1 cellular context compared by ENCODE assay signal in the genomic region with DNA sequence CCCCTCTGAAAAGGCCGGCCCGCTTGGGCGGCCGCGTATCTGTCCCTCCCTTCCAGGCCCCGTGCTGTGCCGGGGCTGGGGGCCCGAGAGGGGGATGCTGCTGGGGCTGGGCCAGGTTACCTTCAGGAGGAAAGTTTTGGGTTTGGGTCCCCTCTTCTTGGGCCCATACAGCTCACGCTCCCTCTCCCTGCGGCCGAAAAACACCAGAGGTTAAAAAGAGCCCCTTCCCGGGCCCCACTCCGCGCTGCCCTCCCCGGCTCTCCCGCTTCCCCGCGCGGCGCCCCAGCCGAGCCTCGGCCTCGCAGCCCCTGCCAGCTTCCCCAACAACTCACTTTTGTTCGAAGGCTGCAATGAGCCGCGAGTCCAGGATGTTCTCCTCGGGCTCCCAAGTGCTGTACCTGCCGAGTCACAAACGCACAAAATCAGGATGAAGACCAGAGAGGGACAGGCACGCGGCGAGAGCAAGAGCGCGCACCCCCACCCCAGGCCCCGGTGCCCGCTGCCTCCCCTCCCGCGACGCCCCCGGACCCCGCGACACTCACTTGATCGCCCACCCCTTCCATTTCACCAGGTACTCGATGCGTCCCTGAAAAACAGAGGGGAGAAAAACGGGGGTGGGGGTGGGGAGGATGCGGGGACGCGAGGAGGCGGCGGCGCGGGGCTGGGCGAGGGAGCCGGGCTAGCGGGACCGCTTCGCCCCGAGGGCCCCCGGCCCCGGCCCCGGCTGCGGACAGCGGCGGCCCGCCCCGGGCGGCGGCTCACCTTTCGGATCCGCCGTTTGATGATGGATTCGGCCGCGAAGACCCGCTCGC.
TF ChIP-seq lines count a peak whose summit lies in the region.

No MANE protein-coding gene starts in this region.

TF ChIP-seq in GM23338, 12 proteins besides CTCF, POLR2A, EP300 and RAD21 (continued from another document):
- TF ChIP-seq, protein P1, sequence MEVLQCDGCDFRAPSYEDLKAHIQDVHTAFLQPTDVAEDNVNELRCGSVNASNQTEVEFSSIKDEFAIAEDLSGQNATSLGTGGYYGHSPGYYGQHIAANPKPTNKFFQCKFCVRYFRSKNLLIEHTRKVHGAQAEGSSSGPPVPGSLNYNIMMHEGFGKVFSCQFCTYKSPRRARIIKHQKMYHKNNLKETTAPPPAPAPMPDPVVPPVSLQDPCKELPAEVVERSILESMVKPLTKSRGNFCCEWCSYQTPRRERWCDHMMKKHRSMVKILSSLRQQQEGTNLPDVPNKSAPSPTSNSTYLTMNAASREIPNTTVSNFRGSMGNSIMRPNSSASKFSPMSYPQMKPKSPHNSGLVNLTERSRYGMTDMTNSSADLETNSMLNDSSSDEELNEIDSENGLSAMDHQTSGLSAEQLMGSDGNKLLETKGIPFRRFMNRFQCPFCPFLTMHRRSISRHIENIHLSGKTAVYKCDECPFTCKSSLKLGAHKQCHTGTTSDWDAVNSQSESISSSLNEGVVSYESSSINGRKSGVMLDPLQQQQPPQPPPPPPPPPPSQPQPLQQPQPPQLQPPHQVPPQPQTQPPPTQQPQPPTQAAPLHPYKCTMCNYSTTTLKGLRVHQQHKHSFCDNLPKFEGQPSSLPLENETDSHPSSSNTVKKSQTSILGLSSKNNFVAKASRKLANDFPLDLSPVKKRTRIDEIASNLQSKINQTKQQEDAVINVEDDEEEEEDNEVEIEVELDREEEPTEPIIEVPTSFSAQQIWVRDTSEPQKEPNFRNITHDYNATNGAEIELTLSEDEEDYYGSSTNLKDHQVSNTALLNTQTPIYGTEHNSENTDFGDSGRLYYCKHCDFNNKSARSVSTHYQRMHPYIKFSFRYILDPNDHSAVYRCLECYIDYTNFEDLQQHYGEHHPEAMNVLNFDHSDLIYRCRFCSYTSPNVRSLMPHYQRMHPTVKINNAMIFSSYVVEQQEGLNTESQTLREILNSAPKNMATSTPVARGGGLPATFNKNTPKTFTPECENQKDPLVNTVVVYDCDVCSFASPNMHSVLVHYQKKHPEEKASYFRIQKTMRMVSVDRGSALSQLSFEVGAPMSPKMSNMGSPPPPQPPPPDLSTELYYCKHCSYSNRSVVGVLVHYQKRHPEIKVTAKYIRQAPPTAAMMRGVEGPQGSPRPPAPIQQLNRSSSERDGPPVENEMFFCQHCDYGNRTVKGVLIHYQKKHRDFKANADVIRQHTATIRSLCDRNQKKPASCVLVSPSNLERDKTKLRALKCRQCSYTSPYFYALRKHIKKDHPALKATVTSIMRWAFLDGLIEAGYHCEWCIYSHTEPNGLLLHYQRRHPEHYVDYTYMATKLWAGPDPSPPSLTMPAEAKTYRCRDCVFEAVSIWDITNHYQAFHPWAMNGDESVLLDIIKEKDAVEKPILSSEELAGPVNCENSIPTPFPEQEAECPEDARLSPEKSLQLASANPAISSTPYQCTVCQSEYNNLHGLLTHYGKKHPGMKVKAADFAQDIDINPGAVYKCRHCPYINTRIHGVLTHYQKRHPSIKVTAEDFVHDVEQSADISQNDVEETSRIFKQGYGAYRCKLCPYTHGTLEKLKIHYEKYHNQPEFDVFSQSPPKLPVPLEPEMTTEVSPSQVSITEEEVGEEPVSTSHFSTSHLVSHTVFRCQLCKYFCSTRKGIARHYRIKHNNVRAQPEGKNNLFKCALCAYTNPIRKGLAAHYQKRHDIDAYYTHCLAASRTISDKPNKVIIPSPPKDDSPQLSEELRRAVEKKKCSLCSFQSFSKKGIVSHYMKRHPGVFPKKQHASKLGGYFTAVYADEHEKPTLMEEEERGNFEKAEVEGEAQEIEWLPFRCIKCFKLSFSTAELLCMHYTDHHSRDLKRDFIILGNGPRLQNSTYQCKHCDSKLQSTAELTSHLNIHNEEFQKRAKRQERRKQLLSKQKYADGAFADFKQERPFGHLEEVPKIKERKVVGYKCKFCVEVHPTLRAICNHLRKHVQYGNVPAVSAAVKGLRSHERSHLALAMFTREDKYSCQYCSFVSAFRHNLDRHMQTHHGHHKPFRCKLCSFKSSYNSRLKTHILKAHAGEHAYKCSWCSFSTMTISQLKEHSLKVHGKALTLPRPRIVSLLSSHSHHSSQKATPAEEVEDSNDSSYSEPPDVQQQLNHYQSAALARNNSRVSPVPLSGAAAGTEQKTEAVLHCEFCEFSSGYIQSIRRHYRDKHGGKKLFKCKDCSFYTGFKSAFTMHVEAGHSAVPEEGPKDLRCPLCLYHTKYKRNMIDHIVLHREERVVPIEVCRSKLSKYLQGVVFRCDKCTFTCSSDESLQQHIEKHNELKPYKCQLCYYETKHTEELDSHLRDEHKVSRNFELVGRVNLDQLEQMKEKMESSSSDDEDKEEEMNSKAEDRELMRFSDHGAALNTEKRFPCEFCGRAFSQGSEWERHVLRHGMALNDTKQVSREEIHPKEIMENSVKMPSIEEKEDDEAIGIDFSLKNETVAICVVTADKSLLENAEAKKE (CRISPR knock-in tag; IDR thresholded peaks at IDR 0.05): no peak
